Comparison of ENCODE assay signal across 8 cellular contexts in genomic region chr12:56159482-56160105, GRCh38. TPM values are rescaled to one million over a fixed set of nuclear protein-coding genes. Genes with fewer than 3 reads are reported as not detected.
DNase-seq lines count a peak whose midpoint lies in the region; ATAC-seq, FAIRE-seq and TF ChIP-seq lines count a peak whose summit lies in the region.

No MANE protein-coding gene starts in this region.

- no peak overlapping the region for H2BK5ac ChIP-seq in H9 (ENCODE audit: insufficient read length, low read length)

- no peak overlapping the region for H2BK120ac ChIP-seq in H9 (ENCODE audit: low read depth, low read length, poor library complexity, severe bottlenecking)

- H3K56ac ChIP-seq in H9 (ENCODE audit: insufficient read length, low read depth, low read length), result no peak overlapping the region

- H3K4me3 ChIP-seq in hepatocyte, result peak overlapping the region; percentile 81
- peak overlapping the region; percentile 64 to 81 for H3K4me3 ChIP-seq in small intestine (ENCODE audit: low read depth in 1 of 2, low read length in 2 of 2)

- H3K27me3 ChIP-seq in H9 (ENCODE audit: insufficient read depth, low read length), result no peaks in the 10 kb centered on the region
- no peaks in the 10 kb centered on the region for H3K27me3 ChIP-seq in hepatocyte
- no peaks in the 10 kb centered on the region for H3K27me3 ChIP-seq in small intestine (ENCODE audit: control insufficient read depth in 2 of 2, insufficient read depth in 2 of 2, low read length in 2 of 2)

- POLR2A ChIA-PET in activated CD4-positive, alpha-beta memory T cell treated with anti-CD3 and anti-CD28 coated beads, Interleukin-2, amount 10 ng/mL, durations not matched to agents 7 days and 5 days (lab: Charles Lee), result interaction anchor here (1.0 to 9.2 kb wide), 21 partner anchors 10 to 232 kb away, joined by 3 to 178 read pairs (median 8); partner anchors contain the start of genes ESYT1, MYL6B, PA2G4 and PYM1

- H3K27me3 Mint-ChIP-seq in H9 (ENCODE audit: low read depth), result peaks cover 10% of the 10 kb centered on the region; the same call in 1 of the 2 replicates
- no peaks in the 10 kb centered on the region for H3K27me3 Mint-ChIP-seq in activated CD4-positive, alpha-beta memory T cell treated with anti-CD3 and anti-CD28 coated beads, Interleukin-2, amount 10 ng/mL, durations not matched to agents 7 days and 5 days

- H3K79me1 ChIP-seq in H9 (ENCODE audit: insufficient read depth, low read depth, low read length, poor library complexity, severe bottlenecking), result peaks cover 2% of the 10 kb centered on the region

- no peak overlapping the region for H4K8ac ChIP-seq in H9 (replicated peaks; ENCODE audit: insufficient read length, low read depth, low read length)

- H3K4me1 ChIP-seq in H9 (ENCODE audit: insufficient read depth, low read length) (peaks cover 5% of the 10 kb centered on the region; the same call in 1 of the 2 replicates), hepatocyte (ENCODE audit: insufficient read depth) (peaks cover 30% of the 10 kb centered on the region), small intestine (ENCODE audit: control insufficient read depth in 2 of 2, insufficient read depth in 1 of 2, low read depth in 1 of 2, low read length in 1 of 2) (peaks cover 4 to 7% of the 10 kb centered on the region in 2 donors)

- H2BK15ac ChIP-seq in H9 (ENCODE audit: low read depth, low read length), result no peak overlapping the region

- no peak overlapping the region for H3T11ph ChIP-seq in H9 (ENCODE audit: low read length)

- no peak overlapping the region for H2AK5ac ChIP-seq in H9 (ENCODE audit: insufficient read length, low read length)

- H3K27ac ChIP-seq in H9 (ENCODE audit: insufficient read length, low read depth, low read length) (no peak overlapping the region), hepatocyte (peak overlapping the region; percentile 99), small intestine (ENCODE audit: low read depth in 1 of 2, low read length in 1 of 2) (peak overlapping the region; percentile 92 to 100)

- H4K91ac ChIP-seq in H9 (ENCODE audit: insufficient read length, low read depth, low read length), result no peak overlapping the region

- H3K36me3 Mint-ChIP-seq in H9 (ENCODE audit: insufficient read depth in 1 of 3, low read depth in 3 of 3), result peaks cover 67 to 82% (median 72%) of the 10 kb centered on the region in 3 experiments
- H3K36me3 Mint-ChIP-seq in activated CD4-positive, alpha-beta memory T cell treated with anti-CD3 and anti-CD28 coated beads, Interleukin-2, amount 10 ng/mL, durations not matched to agents 7 days and 5 days (ENCODE audit: low read depth), result peaks cover 75% of the 10 kb centered on the region

- H3K36me3 ChIP-seq in hepatocyte (replicated peaks; ENCODE audit: insufficient read depth, low read depth) (no peaks in the 10 kb centered on the region), small intestine (ENCODE audit: control insufficient read depth in 2 of 2, insufficient read depth in 2 of 2, low read length in 2 of 2) (peaks cover 24 to 26% of the 10 kb centered on the region in 2 donors)

- peaks cover 15% of the 10 kb centered on the region for H3K23me2 ChIP-seq in H9 (ENCODE audit: insufficient read length, low read depth, low read length, poor library complexity, severe bottlenecking)

- no peaks in the 10 kb centered on the region for H3K9me2 ChIP-seq in hepatocyte (replicated peaks; ENCODE audit: insufficient read depth)

- H4K20me1 ChIP-seq in H9 (ENCODE audit: control insufficient read depth, insufficient read depth, insufficient read length) (no peaks in the 10 kb centered on the region), hepatocyte (ENCODE audit: insufficient read depth, poor library complexity, severe bottlenecking) (peaks cover 29% of the 10 kb centered on the region)

- peak overlapping the region in 2 of 3 experiments; percentile 96 to 97; a peak in 5 of 7 replicates for H3K27ac Mint-ChIP-seq in H9
- H3K27ac Mint-ChIP-seq in activated CD4-positive, alpha-beta memory T cell treated with anti-CD3 and anti-CD28 coated beads, Interleukin-2, amount 10 ng/mL, durations not matched to agents 7 days and 5 days, result peak overlapping the region; percentile 90

- H3K14ac ChIP-seq in H9 (ENCODE audit: insufficient read depth, low read length), result peak overlapping the region; percentile 1; the same call in 1 of the 2 replicates

- peaks cover 3% of the 10 kb centered on the region; the same call in 1 of the 2 replicates for H3K79me2 ChIP-seq in H9 (ENCODE audit: insufficient read depth, low read length)
- H3K79me2 ChIP-seq in hepatocyte, result peaks cover 32% of the 10 kb centered on the region

- FAIRE-seq in small intestine (lab: Jason Lieb, UNC), result no peak

- no CpG with 5 or more reads among the region's 6 CpGs for WGBS in H9 (ENCODE audit: extremely low coverage, insufficient read length, low lambda C conversion rate)
- WGBS in hepatocyte (ENCODE audit: low lambda C conversion rate, missing lambda C conversion rate), result 63% methylated on average over 6 of the region's 6 CpGs
- 3 to 14% (median 7%) methylated on average over 6 of the region's 6 CpGs for WGBS in small intestine, 3 donors

- H2BK12ac ChIP-seq in H9 (ENCODE audit: insufficient read length, low read depth, low read length), result no peak overlapping the region

- H3K4me1 Mint-ChIP-seq in H9, result peaks cover 50 to 68% of the 10 kb centered on the region in 2 experiments
- peaks cover 54% of the 10 kb centered on the region for H3K4me1 Mint-ChIP-seq in activated CD4-positive, alpha-beta memory T cell treated with anti-CD3 and anti-CD28 coated beads, Interleukin-2, amount 10 ng/mL, durations not matched to agents 7 days and 5 days

- no peak for ATAC-seq in HG02973 (IDR thresholded peaks at IDR 0.05; ENCODE audit: unreplicated experiment)

- DNase-seq in H9 (no peak), hepatocyte (ENCODE audit: low spot score) (no peak), small intestine (peak; percentile 49), NCI-H187 (lab: John Stamatoyannopoulos, UW) (no peak), dermis blood vessel endothelial cell (no peak), foreskin melanocyte (no peak)
- DNase-seq in activated CD4-positive, alpha-beta memory T cell treated with anti-CD3 and anti-CD28 coated beads, Interleukin-2, amount 10 ng/mL, durations not matched to agents 7 days and 5 days, result no peak

- H3K4ac ChIP-seq in H9 (ENCODE audit: low read depth, low read length), result no peak overlapping the region; the same call in 1 of the 2 replicates

- no peak overlapping the region for H2BK20ac ChIP-seq in H9 (ENCODE audit: low read depth, low read length, poor library complexity, severe bottlenecking)

- TF ChIP-seq CTCF in H9 (conservative IDR thresholded peaks at IDR 0.05) (no peak), hepatocyte (IDR thresholded peaks at IDR 0.05; ENCODE audit: poor library complexity) (no peak)

- H3K18ac ChIP-seq in H9 (ENCODE audit: insufficient read length, low read depth, low read length), result peak overlapping the region; percentile 9

- H3K4me2 ChIP-seq in H9 (ENCODE audit: insufficient read depth, insufficient read length, low read length), result peak overlapping the region; percentile 80
- H3K4me2 ChIP-seq in hepatocyte, result peak overlapping the region; percentile 88

- peak overlapping the region; percentile 93 to 96 for H3K4me3 Mint-ChIP-seq in H9
- peak overlapping the region; percentile 91 for H3K4me3 Mint-ChIP-seq in activated CD4-positive, alpha-beta memory T cell treated with anti-CD3 and anti-CD28 coated beads, Interleukin-2, amount 10 ng/mL, durations not matched to agents 7 days and 5 days

- peak overlapping the region; percentile 98 for H3K9ac ChIP-seq in H9 (ENCODE audit: extremely low read depth, insufficient read length, low read length)

- no peak overlapping the region for H3K23ac ChIP-seq in H9 (ENCODE audit: insufficient read length, low read depth, low read length)

- H3K9me3 ChIP-seq in H9 (ENCODE audit: control insufficient read depth, low read depth, low read length) (no peaks in the 10 kb centered on the region), hepatocyte (ENCODE audit: low read depth) (no peaks in the 10 kb centered on the region), small intestine (ENCODE audit: control insufficient read depth, low read depth) (no peaks in the 10 kb centered on the region)

- H3K9me3 Mint-ChIP-seq in H9, result peaks cover 0 to 4% of the 10 kb centered on the region in 2 experiments; a peak in 3 of 5 replicates
- no peaks in the 10 kb centered on the region for H3K9me3 Mint-ChIP-seq in activated CD4-positive, alpha-beta memory T cell treated with anti-CD3 and anti-CD28 coated beads, Interleukin-2, amount 10 ng/mL, durations not matched to agents 7 days and 5 days

- H4K5ac ChIP-seq in H9 (ENCODE audit: insufficient read length, low read depth, low read length), result no peak overlapping the region

- CTCF ChIA-PET in activated CD4-positive, alpha-beta memory T cell treated with anti-CD3 and anti-CD28 coated beads, Interleukin-2, amount 10 ng/mL, durations not matched to agents 7 days and 5 days (lab: Charles Lee), result interaction anchor here (1.7 to 7.2 kb wide), 5 partner anchors 29 to 63 kb away, joined by 4 to 86 read pairs (median 32); partner anchors contain the start of genes ESYT1, PA2G4, RNF41 and SMARCC2

- H2AFZ ChIP-seq in H9 (ENCODE audit: low read length) (no peak overlapping the region), hepatocyte (no peak overlapping the region)

RNA-seq across cellular contexts. Expression of gene MYL6, which starts 1.4 kb away (rescaled TPM):
- total RNA-seq in H9 (2021), result 1,181 and 1,197 TPM in 2 replicates
- total RNA-seq in activated CD4-positive, alpha-beta memory T cell treated with anti-CD3 and anti-CD28 coated beads, Interleukin-2, amount 10 ng/mL, durations not matched to agents 7 days and 5 days, result 1,000 to 10,000 TPM; 1,594 to 1,602 TPM
- 1,441 and 1,490 TPM in 2 replicates for total RNA-seq in hepatocyte
- 2,273 and 2,387 TPM in 2 replicates for polyA plus RNA-seq in hepatocyte
- 1,000 to 10,000 TPM; 2,556 to 4,316 (median 3,376) TPM for polyA plus RNA-seq in small intestine
- 1,647 and 2,863 TPM in 2 replicates for total RNA-seq in dermis blood vessel endothelial cell

RNA-seq across cellular contexts. Expression of gene MYL6B, which starts 7.2 kb away (rescaled TPM):
- total RNA-seq in H9 (2021), result 165 and 168 TPM in 2 replicates
- total RNA-seq in activated CD4-positive, alpha-beta memory T cell treated with anti-CD3 and anti-CD28 coated beads, Interleukin-2, amount 10 ng/mL, durations not matched to agents 7 days and 5 days, result 10 to 100 TPM; 60.4 to 63.2 TPM
- total RNA-seq in hepatocyte, result 80.6 and 98.1 TPM in 2 replicates
- 82.2 and 83.9 TPM in 2 replicates for polyA plus RNA-seq in hepatocyte
- 10 to 100 TPM; 24.8 to 31.2 (median 28.6) TPM for polyA plus RNA-seq in small intestine
- total RNA-seq in dermis blood vessel endothelial cell, result 80.8 and 96.8 TPM in 2 replicates

RNA-seq across cellular contexts. Expression of gene SMARCC2, which starts 29.7 kb away (rescaled TPM):
- 85.0 and 86.9 TPM in 2 replicates for total RNA-seq in H9 (2021)
- total RNA-seq in activated CD4-positive, alpha-beta memory T cell treated with anti-CD3 and anti-CD28 coated beads, Interleukin-2, amount 10 ng/mL, durations not matched to agents 7 days and 5 days, result 100 to 1,000 TPM; 133 to 137 TPM
- total RNA-seq in hepatocyte, result 34.8 and 37.4 TPM in 2 replicates
- 68.6 and 72.4 TPM in 2 replicates for polyA plus RNA-seq in hepatocyte
- polyA plus RNA-seq in small intestine, result 10 to 100 TPM; 18.6 to 31.1 (median 20.4) TPM
- 47.5 and 51.2 TPM in 2 replicates for total RNA-seq in dermis blood vessel endothelial cell

RNA-seq across cellular contexts. Expression of gene ESYT1, which starts 31.5 kb away (rescaled TPM):
- 111 and 112 TPM in 2 replicates for total RNA-seq in H9 (2021)
- total RNA-seq in activated CD4-positive, alpha-beta memory T cell treated with anti-CD3 and anti-CD28 coated beads, Interleukin-2, amount 10 ng/mL, durations not matched to agents 7 days and 5 days, result 100 to 1,000 TPM; 266 to 279 TPM
- total RNA-seq in hepatocyte, result 44.9 and 52.3 TPM in 2 replicates
- polyA plus RNA-seq in hepatocyte, result 40.0 and 43.8 TPM in 2 replicates
- polyA plus RNA-seq in small intestine, result 10 to 100 TPM in 1 of 3 donors, 1 to 10 TPM in 2; 2.7 to 51.8 (median 7.8) TPM
- 400 and 456 TPM in 2 replicates for total RNA-seq in dermis blood vessel endothelial cell

RNA-seq across cellular contexts. Expression of gene ZC3H10, which starts 41.5 kb away (rescaled TPM):
- total RNA-seq in H9 (2021) (8.9 and 9.4 TPM in 2 replicates), hepatocyte (3.7 and 9.0 TPM in 2 replicates), dermis blood vessel endothelial cell (4.7 and 5.6 TPM in 2 replicates)
- 10 to 100 TPM in 1 of 2 experiments, 1 to 10 TPM in 1; 8.0 to 10.3 TPM for total RNA-seq in activated CD4-positive, alpha-beta memory T cell treated with anti-CD3 and anti-CD28 coated beads, Interleukin-2, amount 10 ng/mL, durations not matched to agents 7 days and 5 days
- polyA plus RNA-seq in hepatocyte (2.2 and 5.7 TPM in 2 replicates), small intestine (1 to 10 TPM; 1.1 to 2.8 (median 1.3) TPM)
